Comparison of ENCODE assay signal across 30 cellular contexts in the genomic region with DNA sequence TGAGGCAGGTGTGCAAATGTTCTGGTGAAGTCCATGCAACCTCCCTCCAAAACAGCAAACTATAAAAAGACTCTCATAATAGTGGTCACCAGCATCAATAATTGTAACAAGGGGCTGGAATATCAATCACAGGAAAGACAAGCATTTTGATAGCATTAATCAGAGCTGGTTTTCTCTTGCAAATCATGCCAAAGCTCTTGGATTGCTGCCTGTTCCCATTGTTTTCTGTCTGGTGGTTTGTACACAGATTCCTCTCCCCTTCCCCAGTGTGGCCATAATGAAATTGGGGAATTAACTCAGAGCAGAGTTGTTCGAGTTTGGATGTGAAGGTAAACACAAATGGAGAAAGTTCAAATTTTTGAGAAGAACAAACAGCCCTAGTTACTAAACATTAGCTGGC.
"Had no signal": no experiment of that assay in that cellular context is flagged by ENCODE, and none has a peak within 500 bp of the region (broad histone marks: within the 10 kb centered on the region; RNA-seq: fewer than 3 reads in every experiment).

No MANE protein-coding gene starts in this region.

- DNase-seq: activated B cell treated with CpG ODN at 0.5 μM for 24 hours; activated CD4-positive, alpha-beta memory T cell treated with anti-CD3 and anti-CD28 coated beads, Interleukin-2, amount 10 ng/mL, durations not matched to agents 7 days and 5 days; activated CD4-positive, alpha-beta T cell treated with anti-CD3 and anti-CD28 coated beads for 4 hours; activated CD4-positive, alpha-beta T cell treated with anti-CD3 and anti-CD28 coated beads, Interleukin-2, amount 50 U/mL, for 1 hour; activated CD4-positive, CD25-positive, alpha-beta regulatory T cell treated with anti-CD3 and anti-CD28 coated beads, Interleukin-2, amount 50 U/mL, for 72 hours; activated CD8-positive, alpha-beta memory T cell treated with anti-CD3 and anti-CD28 coated beads for 24 hours; activated CD8-positive, alpha-beta memory T cell treated with anti-CD3 and anti-CD28 coated beads, Interleukin-2, amount 10 ng/mL, durations not matched to agents 7 days and 5 days; activated CD8-positive, alpha-beta memory T cell treated with anti-CD3 and anti-CD28 coated beads, Interleukin-2, amount 50 U/mL, for 48 hours; activated effector memory CD4-positive, alpha-beta T cell treated with Interleukin-2 at 50 U/mL for 16 hours; activated naive CD4-positive, alpha-beta T cell treated with anti-CD3 and anti-CD28 coated beads, Interleukin-2, amount 10 ng/mL, durations not matched to agents 7 days and 5 days; activated naive CD8-positive, alpha-beta T cell treated with anti-CD3 and anti-CD28 coated beads for 36 hours; activated T-cell treated with anti-CD3 and anti-CD28 coated beads, Interleukin-2, amount 50 U/mL, for 48 hours; amniotic stem cell; aorta; Karpas-422; KBM-7; NCI-H1105; NCI-H1417 treated with DMSO at 0.1 percent for 48 hours; NCI-H187 treated with DMSO at 0.1 percent for 48 hours; NCI-H345; NCI-H524 treated with DMSO at 0.1 percent for 48 hours; NCI-H774; Right ventricle myocardium superior; SW 1271; T-helper 1 cell; T-helper 2 cell; T-helper 9 cell had no signal

- H3K36me3 ChIP-seq: cardiac muscle cell had no signal

- H3K36me3 Mint-ChIP-seq: activated CD8-positive, alpha-beta memory T cell treated with anti-CD3 and anti-CD28 coated beads, Interleukin-2, amount 10 ng/mL, durations not matched to agents 7 days and 5 days; activated naive CD4-positive, alpha-beta T cell treated with anti-CD3 and anti-CD28 coated beads, Interleukin-2, amount 10 ng/mL, durations not matched to agents 7 days and 5 days; activated naive CD8-positive, alpha-beta T cell treated with anti-CD3 and anti-CD28 coated beads for 36 hours; IgD-negative memory B cell had no signal

- H3K27me3 ChIP-seq: cardiac muscle cell had no signal

- H3K9me3 Mint-ChIP-seq: activated B cell treated with CpG ODN at 0.5 μM for 24 hours; activated CD4-positive, alpha-beta memory T cell treated with anti-CD3 and anti-CD28 coated beads, Interleukin-2, amount 10 ng/mL, durations not matched to agents 7 days and 5 days; activated naive CD4-positive, alpha-beta T cell treated with anti-CD3 and anti-CD28 coated beads, Interleukin-2, amount 10 ng/mL, durations not matched to agents 7 days and 5 days; activated naive CD8-positive, alpha-beta T cell treated with anti-CD3 and anti-CD28 coated beads for 36 hours had no signal

- H3K4me3 ChIP-seq: cardiac muscle cell had no signal

- ATAC-seq: activated CD8-positive, alpha-beta memory T cell treated with anti-CD3 and anti-CD28 coated beads, Interleukin-2, amount 10 ng/mL, durations not matched to agents 7 days and 5 days had no signal

- H3K27ac ChIP-seq: cardiac muscle cell, VCaP had no signal

- H3K27ac Mint-ChIP-seq: activated B cell treated with CpG ODN at 0.5 μM for 24 hours; activated CD4-positive, alpha-beta memory T cell treated with anti-CD3 and anti-CD28 coated beads, Interleukin-2, amount 10 ng/mL, durations not matched to agents 7 days and 5 days; activated CD8-positive, alpha-beta memory T cell treated with anti-CD3 and anti-CD28 coated beads, Interleukin-2, amount 10 ng/mL, durations not matched to agents 7 days and 5 days; activated naive CD4-positive, alpha-beta T cell treated with anti-CD3 and anti-CD28 coated beads, Interleukin-2, amount 10 ng/mL, durations not matched to agents 7 days and 5 days; activated naive CD8-positive, alpha-beta T cell treated with anti-CD3 and anti-CD28 coated beads for 36 hours; IgD-negative memory B cell had no signal
